Comparison of ENCODE assay signal across 18 cellular contexts in the genomic region with DNA sequence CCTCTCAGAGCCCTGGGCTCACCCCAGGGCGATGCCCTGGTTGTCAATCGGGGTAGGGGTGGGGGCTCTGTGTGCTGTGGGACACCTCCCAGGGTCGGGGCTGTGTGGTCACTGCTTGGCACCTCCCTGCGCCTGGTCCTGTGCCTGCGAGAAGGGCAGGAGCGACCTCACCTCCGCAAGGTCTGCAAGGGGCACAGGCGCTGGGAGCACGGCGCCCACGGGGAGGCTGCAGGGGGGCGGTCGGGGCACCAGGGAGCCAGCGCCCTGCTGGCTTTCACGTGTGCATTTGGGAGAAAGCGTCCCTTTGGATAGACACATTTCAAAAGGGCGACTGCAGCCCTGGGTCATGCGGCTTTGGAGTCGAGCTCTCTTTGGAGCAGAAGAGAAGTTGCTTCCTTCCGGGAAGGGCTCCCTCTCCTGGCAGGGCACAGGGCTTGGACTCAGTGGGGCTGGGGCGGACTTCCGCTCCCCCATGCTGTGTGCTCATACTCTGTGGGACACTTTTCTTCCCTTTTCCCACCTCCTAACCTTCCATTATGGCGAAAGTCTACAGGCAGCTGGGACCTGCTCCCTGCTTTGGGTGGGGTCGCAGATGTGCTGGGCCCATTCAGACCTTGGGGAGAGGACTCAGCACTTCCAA. TPM values are rescaled to one million over a fixed set of nuclear protein-coding genes. Genes with fewer than 3 reads are reported as not detected.
"Had no signal": no experiment of that assay in that cellular context is flagged by ENCODE, and none has a peak within 500 bp of the region (broad histone marks: within the 10 kb centered on the region; RNA-seq: fewer than 3 reads in every experiment).

No MANE protein-coding gene starts in this region.

- H3K4me1 ChIP-seq: ascending aorta, gastroesophageal sphincter, pancreas had no signal

- H3K27ac Mint-ChIP-seq: activated CD8-positive, alpha-beta T cell treated with anti-CD3 and anti-CD28 coated beads for 36 hours; activated T-cell treated with anti-CD3 and anti-CD28 coated beads, Interleukin-2, amount 50 U/mL, for 72 hours had no signal

- ATAC-seq: activated CD8-positive, alpha-beta T cell treated with anti-CD3 and anti-CD28 coated beads for 36 hours; activated T-cell treated with anti-CD3 and anti-CD28 coated beads, Interleukin-2, amount 50 U/mL, for 72 hours; gastroesophageal sphincter; pancreas had no signal

- H3K4me3 ChIP-seq: ascending aorta, gastroesophageal sphincter, pancreas, stomach, thoracic aorta had no signal

- H3K9me3 ChIP-seq: ascending aorta, gastroesophageal sphincter, pancreas, stomach, thoracic aorta had no signal

- DNase-seq: activated CD4-positive, alpha-beta T cell treated with anti-CD3 and anti-CD28 coated beads for 4 hours; activated CD8-positive, alpha-beta memory T cell treated with anti-CD3 and anti-CD28 coated beads, Interleukin-2, amount 50 U/mL, for 4 hours; activated CD8-positive, alpha-beta T cell treated with anti-CD3 and anti-CD28 coated beads for 36 hours; activated naive CD4-positive, alpha-beta T cell; activated T-cell treated with anti-CD3 and anti-CD28 coated beads, Interleukin-2, amount 50 U/mL, for 72 hours; kidney glomerular epithelial cell; mesendoderm; pancreas; stimulated activated CD4-positive, alpha-beta T cell treated with anti-CD3 and anti-CD28 coated beads, Interleukin-2, amount 100 ng/mL, for 48 hours; stimulated activated CD8-positive, alpha-beta memory T cell treated with anti-CD3 and anti-CD28 coated beads, Interleukin-4, amount 100 ng/mL, for 48 hours; stomach; T1000 had no signal

- H3K27ac ChIP-seq: ascending aorta, gastroesophageal sphincter, pancreas, stomach, thoracic aorta, VCaP had no signal

- H3K9me3 Mint-ChIP-seq: activated CD8-positive, alpha-beta T cell treated with anti-CD3 and anti-CD28 coated beads for 36 hours; activated T-cell treated with anti-CD3 and anti-CD28 coated beads, Interleukin-2, amount 50 U/mL, for 72 hours had no signal

- H3K27me3 ChIP-seq: ascending aorta, pancreas had no signal

- H3K36me3 ChIP-seq: ascending aorta, gastroesophageal sphincter, pancreas, stomach, thoracic aorta had no signal

- H3K4me3 Mint-ChIP-seq: activated CD8-positive, alpha-beta T cell treated with anti-CD3 and anti-CD28 coated beads for 36 hours; activated T-cell treated with anti-CD3 and anti-CD28 coated beads, Interleukin-2, amount 50 U/mL, for 72 hours had no signal

RNA-seq across cellular contexts. Expression of a gene that starts 52.8 kb away (rescaled TPM):
- total RNA-seq: ascending aorta, endothelial cell of umbilical vein had no signal
- polyA plus RNA-seq: endothelial cell of umbilical vein, neural cell had no signal
